Comparison of ENCODE assay signal across 13 cellular contexts in genomic region chr15:27679621-27680521, GRCh38.
DNase-seq lines count a peak whose midpoint lies in the region; ATAC-seq and TF ChIP-seq lines count a peak whose summit lies in the region.
"Had no signal": no experiment of that assay in that cellular context is flagged by ENCODE, and none has a peak within 500 bp of the region (broad histone marks: within the 10 kb centered on the region; RNA-seq: fewer than 3 reads in every experiment).

No MANE protein-coding gene starts in this region.

- 41% methylated on average over 20 of the region's 20 CpGs for WGBS in SK-N-SH (ENCODE audit: low lambda C conversion rate)

- no peak for TF ChIP-seq CTCF in SK-N-SH (IDR thresholded peaks at IDR 0.05)

- no peaks in the 10 kb centered on the region for H3K9me3 ChIP-seq in SK-N-SH

- DNase-seq in SK-N-SH: peak; percentile 70
- peak; percentile 12 for DNase-seq in NCI-H446 treated with DMSO at 0.1 percent for 48 hours (lab: John Stamatoyannopoulos, UW)
- peak; percentile 0 for DNase-seq in fibroblast of peridontal ligament (ENCODE audit: extremely low read depth)
- DNase-seq: activated CD8-positive, alpha-beta T cell treated with anti-CD3 and anti-CD28 coated beads for 36 hours; KBM-7; naive thymus-derived CD4-positive, alpha-beta T cell; trophoblast cell had no signal

- H3K4me1 ChIP-seq in SK-N-SH (ENCODE audit: control insufficient read depth in 1 of 2, insufficient read depth in 2 of 2, low read depth in 1 of 2, low read length in 1 of 2): peaks cover 0 to 12% of the 10 kb centered on the region in 2 experiments; a peak in 2 of 4 replicates

- no peaks in the 10 kb centered on the region for H3K9me2 ChIP-seq in SK-N-SH

- no peaks in the 10 kb centered on the region for H3K79me2 ChIP-seq in SK-N-SH (ENCODE audit: insufficient read depth)

- H3K4me3 ChIP-seq in SK-N-SH (ENCODE audit: low read depth in 2 of 2, low read length in 1 of 2): no peak overlapping the region
- H3K4me3 ChIP-seq: skin epidermis had no signal

- H3K27ac ChIP-seq in SK-N-SH (ENCODE audit: low read depth in 2 of 2, low read length in 1 of 2): peak overlapping the region in 1 of 2 experiments; percentile 6; a peak in 1 of 4 replicates
- H3K27ac ChIP-seq: skin epidermis had no signal

- no peak overlapping the region for H2AFZ ChIP-seq in SK-N-SH (ENCODE audit: low read depth)

- no peak for TF ChIP-seq EP300 in SK-N-SH (IDR thresholded peaks at IDR 0.05; ENCODE audit: borderline replicate concordance in 1 of 2, low read depth in 1 of 2, low read length in 1 of 2)

- H3K27me3 ChIP-seq in SK-N-SH (ENCODE audit: insufficient read depth): no peaks in the 10 kb centered on the region

- H3F3A ChIP-seq in SK-N-SH (replicated peaks; ENCODE audit: insufficient read depth): no peaks in the 10 kb centered on the region

- H4K20me1 ChIP-seq in SK-N-SH (ENCODE audit: insufficient read depth): no peaks in the 10 kb centered on the region

- no peak overlapping the region for H3K9ac ChIP-seq in SK-N-SH

- H3K4me2 ChIP-seq in SK-N-SH: no peak overlapping the region

- POLR2A ChIA-PET in SK-N-SH (lab: Yijun Ruan, JAX): no interaction called here

- ATAC-seq in SK-N-SH treated with all-trans-retinoic acid at 6 μM for 48 hours (no peak), HG02759 (IDR thresholded peaks at IDR 0.05; ENCODE audit: unreplicated experiment) (no peak), HG02981 (IDR thresholded peaks at IDR 0.05; ENCODE audit: unreplicated experiment) (no peak), GM18907 (IDR thresholded peaks at IDR 0.05; ENCODE audit: unreplicated experiment) (no peak), HG03439 (IDR thresholded peaks at IDR 0.05; ENCODE audit: unreplicated experiment) (no peak)
- ATAC-seq: activated CD8-positive, alpha-beta T cell treated with anti-CD3 and anti-CD28 coated beads for 36 hours; naive thymus-derived CD4-positive, alpha-beta T cell had no signal

- CTCF ChIA-PET in SK-N-SH (lab: Yijun Ruan, JAX): interaction anchor here (0.7 to 1.2 kb wide), 7 partner anchors 9 to 781 kb away, joined by 3 to 5 read pairs (median 4); no protein-coding TSS in a partner anchor

- no peaks in the 10 kb centered on the region for H3K36me3 ChIP-seq in SK-N-SH (replicated peaks in 1 of 2; ENCODE audit: control insufficient read depth in 1 of 2, insufficient read depth in 2 of 2, low read length in 1 of 2)

- TF ChIP-seq RAD21 in SK-N-SH (IDR thresholded peaks at IDR 0.05; ENCODE audit: low read length): no peak

TF ChIP-seq in SK-N-SH, 30 proteins besides CTCF, POLR2A, EP300 and RAD21:
- TF ChIP-seq FOSL2 (IDR thresholded peaks at IDR 0.05; ENCODE audit: borderline replicate concordance, low read depth): no peak
- TF ChIP-seq YY1 (IDR thresholded peaks at IDR 0.05; ENCODE audit: low read depth): no peak
- TF ChIP-seq JUND (IDR thresholded peaks at IDR 0.05): no peak

TF ChIP-seq in SK-N-SH treated with all-trans-retinoic acid at 6 μM for 48 hours, 23 proteins besides CTCF, POLR2A, EP300 and RAD21:
- TF ChIP-seq CSDC2 (CRISPR knock-in tag; IDR thresholded peaks at IDR 0.05): no peak

Comparison
In these comparisons a context has a peak if more than half of its experiments do, and no peak if none do; other contexts are left out.
1. DNase-seq: peak in every context shown above with its lines; median percentile 70 in SK-N-SH; 12 in NCI-H446 treated with DMSO at 0.1 percent for 48 hours; 0 in fibroblast of peridontal ligament.